In the genomic region with DNA sequence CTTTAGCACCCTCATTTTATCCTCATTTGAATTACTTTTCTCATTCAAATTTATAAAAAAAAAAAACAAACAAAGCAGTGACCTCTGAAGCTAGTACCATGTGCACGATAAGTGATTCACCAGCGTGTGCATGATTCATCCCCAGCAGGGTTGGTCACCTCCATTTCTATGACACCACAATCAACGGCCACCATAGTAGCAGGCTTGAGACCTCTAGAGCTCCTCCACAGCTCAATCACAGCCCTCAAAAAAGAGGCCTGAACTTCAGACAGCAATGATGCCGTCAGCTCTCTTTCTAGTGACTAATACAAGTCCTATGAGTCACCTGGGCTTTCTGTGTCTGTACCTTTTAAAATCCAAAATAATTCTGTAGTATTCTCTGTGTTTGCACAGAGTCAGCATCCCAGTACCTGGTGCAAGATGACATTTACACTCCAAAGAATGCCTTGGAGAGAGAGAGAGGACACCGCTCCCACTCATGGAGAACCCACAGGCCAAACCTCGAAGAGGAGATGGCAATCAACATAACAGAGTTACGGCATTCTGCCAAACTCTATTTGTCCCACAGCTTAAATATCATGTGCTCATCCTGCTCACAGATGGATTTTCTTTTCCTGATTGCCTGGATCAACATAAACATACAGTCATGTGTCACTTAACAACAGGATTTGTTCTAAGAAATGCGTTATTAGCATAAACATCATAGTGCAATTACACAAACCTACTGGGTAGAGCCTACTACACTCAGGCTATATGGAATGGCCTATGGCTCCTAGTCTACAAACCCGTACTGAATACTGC, we compare ENCODE assay signal across 10 cellular contexts. TPM values are rescaled to one million over a fixed set of nuclear protein-coding genes. Genes with fewer than 3 reads are reported as not detected.
DNase-seq lines count a peak whose midpoint lies in the region; ATAC-seq and TF ChIP-seq lines count a peak whose summit lies in the region.
"Had no signal": no experiment of that assay in that cellular context is flagged by ENCODE, and none has a peak within 500 bp of the region (broad histone marks: within the 10 kb centered on the region; RNA-seq: fewer than 3 reads in every experiment).

No MANE protein-coding gene starts in this region.

- peak; percentile 62 for DNase-seq in Panc1 (ENCODE audit: low read depth, low spot score)
- peak; percentile 19 for DNase-seq in mesendoderm
- DNase-seq in NCI-H82 treated with DMSO at 0.1 percent for 48 hours (lab: John Stamatoyannopoulos, UW; ENCODE audit: unreplicated experiment) = no peak
- no peak for DNase-seq in GOT3 (lab: John Stamatoyannopoulos, UW)
- no peak for DNase-seq in CD4-positive, alpha-beta memory T cell
- DNase-seq in NCI-H446 treated with DMSO at 0.1 percent for 48 hours (lab: John Stamatoyannopoulos, UW) = no peak
- DNase-seq: DND-41 had no signal

- H4K8ac ChIP-seq in mesendoderm (ENCODE audit: low read depth, low read length) = no peak overlapping the region

- H3K9ac ChIP-seq in mesendoderm (ENCODE audit: low read length) = no peak overlapping the region

- no CpG with 5 or more reads among the region's 9 CpGs for WGBS in mesendoderm (ENCODE audit: extremely low coverage, insufficient coverage, low lambda C conversion rate)

- H3K4me3 Mint-ChIP-seq in CD4-positive, alpha-beta memory T cell = no peak overlapping the region

- no peak for TF ChIP-seq CTCF in Panc1 (IDR thresholded peaks at IDR 0.05)

- no peak overlapping the region for H3K27ac ChIP-seq in Panc1 (ENCODE audit: low read length)
- H3K27ac ChIP-seq in mesendoderm (ENCODE audit: low read depth, low read length) = no peak overlapping the region
- H3K27ac ChIP-seq in CD4-positive, alpha-beta memory T cell (ENCODE audit: low read depth, low read length) = no peak overlapping the region
- H3K27ac ChIP-seq: neutrophil had no signal

- H3K9me3 Mint-ChIP-seq in CD4-positive, alpha-beta memory T cell = peaks cover 0 to 8% (median 2%) of the 10 kb centered on the region in 8 donors

- CTCF ChIA-PET in Panc1 (lab: Charles Lee) = interaction anchor here (0.6 kb wide), 1 partner anchor 166 kb away, joined by 4 read pairs; no protein-coding TSS in a partner anchor
- CTCF ChIA-PET in CD4-positive, alpha-beta memory T cell (lab: Charles Lee; ENCODE audit: partially characterized antibody) = no interaction called here

- no peak overlapping the region for H3K23ac ChIP-seq in mesendoderm (ENCODE audit: low read length)

- H3K4me1 ChIP-seq in Panc1 (ENCODE audit: control insufficient read depth, insufficient read depth, low read length) (no peaks in the 10 kb centered on the region), mesendoderm (ENCODE audit: control insufficient read depth, low read depth, low read length) (peaks cover 5% of the 10 kb centered on the region)
- no peaks in the 10 kb centered on the region for H3K4me1 ChIP-seq in CD4-positive, alpha-beta memory T cell (ENCODE audit: insufficient read depth, low read length)

- H3K36me3 Mint-ChIP-seq in CD4-positive, alpha-beta memory T cell = no peaks in the 10 kb centered on the region

- no peaks in the 10 kb centered on the region for H3K79me2 ChIP-seq in mesendoderm (ENCODE audit: control insufficient read depth, insufficient read depth, low read length)

- H3K27me3 Mint-ChIP-seq in CD4-positive, alpha-beta memory T cell = no peaks in the 10 kb centered on the region

- no peak overlapping the region for H3K27ac Mint-ChIP-seq in CD4-positive, alpha-beta memory T cell

- no peaks in the 10 kb centered on the region for H3K9me3 ChIP-seq in Panc1 (ENCODE audit: control insufficient read depth, insufficient read depth, low read depth, low read length)
- no peaks in the 10 kb centered on the region for H3K9me3 ChIP-seq in CD4-positive, alpha-beta memory T cell (ENCODE audit: control insufficient read depth in 1 of 2, low read length in 2 of 2)
- H3K9me3 ChIP-seq: neutrophil had no signal

- H3K27me3 ChIP-seq in Panc1 (ENCODE audit: control insufficient read depth, insufficient read depth, low read length) (no peaks in the 10 kb centered on the region), mesendoderm (ENCODE audit: insufficient read depth, low read length, poor library complexity) (no peaks in the 10 kb centered on the region)
- H3K27me3 ChIP-seq in CD4-positive, alpha-beta memory T cell (ENCODE audit: insufficient read depth, low read length) = no peaks in the 10 kb centered on the region
- H3K27me3 ChIP-seq: neutrophil had no signal

- POLR2A ChIA-PET in Panc1 (lab: Charles Lee) = no interaction called here
- POLR2A ChIA-PET in CD4-positive, alpha-beta memory T cell (lab: Charles Lee; ENCODE audit: partially characterized antibody) = no interaction called here

- no peak overlapping the region for H2AK5ac ChIP-seq in mesendoderm (ENCODE audit: low read length)

- H4K5ac ChIP-seq in mesendoderm (ENCODE audit: low read length) = no peak overlapping the region

- ATAC-seq in GM18858 (IDR thresholded peaks at IDR 0.05; ENCODE audit: unreplicated experiment) (peak; percentile 60), HG02623 (IDR thresholded peaks at IDR 0.05; ENCODE audit: unreplicated experiment) (peak; percentile 65), Panc1 (peak; percentile 70)

- H3K4me3 ChIP-seq in Panc1 (ENCODE audit: low read depth in 2 of 2, low read length in 2 of 2) = no peak overlapping the region
- H3K4me3 ChIP-seq in mesendoderm (ENCODE audit: low read length) = no peak overlapping the region
- no peak overlapping the region for H3K4me3 ChIP-seq in CD4-positive, alpha-beta memory T cell (ENCODE audit: low read length in 2 of 2)

- no peak overlapping the region for H3K18ac ChIP-seq in mesendoderm (ENCODE audit: low read length)

- no peaks in the 10 kb centered on the region for H3K79me1 ChIP-seq in mesendoderm (ENCODE audit: low read length)

- no peaks in the 10 kb centered on the region for H3K4me1 Mint-ChIP-seq in CD4-positive, alpha-beta memory T cell

- intact Hi-C loops in Panc1 (cut with micrococcal nuclease; ENCODE audit: unreplicated experiment) = no loop called here
- intact Hi-C loops in CD4-positive, alpha-beta memory T cell (cut with micrococcal nuclease) = no loop called here

- no peak overlapping the region for H3K56ac ChIP-seq in mesendoderm (ENCODE audit: low read length)

- H2BK15ac ChIP-seq in mesendoderm (replicated peaks; ENCODE audit: low read depth) = no peak overlapping the region

- in situ Hi-C loops in Panc1 (cut with HindIII; ENCODE audit: low pct_unique_long_range_greater_than_20kb, low sequenced_read_pairs) = no loop called here

- H2BK120ac ChIP-seq in mesendoderm (ENCODE audit: low read depth, low read length) = no peak overlapping the region

- no peak overlapping the region for H2BK5ac ChIP-seq in mesendoderm (ENCODE audit: low read length)

- no peaks in the 10 kb centered on the region for H3K36me3 ChIP-seq in Panc1 (ENCODE audit: control insufficient read depth, insufficient read depth, low read length)
- H3K36me3 ChIP-seq in mesendoderm (ENCODE audit: control insufficient read depth, insufficient read depth, low read length) = no peaks in the 10 kb centered on the region
- H3K36me3 ChIP-seq in CD4-positive, alpha-beta memory T cell (ENCODE audit: insufficient read depth, low read length) = no peaks in the 10 kb centered on the region
- H3K36me3 ChIP-seq: neutrophil had no signal

- H3K4me2 ChIP-seq in mesendoderm (ENCODE audit: low read length) = no peak overlapping the region

- no peak overlapping the region for H3K4ac ChIP-seq in mesendoderm (ENCODE audit: low read depth, low read length)

- no TSS peak for BruUV-seq in Panc1 (replicated peaks; lab: Mats Ljungman, UMichigan)

RNA-seq across cellular contexts. Expression of a gene that starts 58.7 kb away (rescaled TPM):
- total RNA-seq in Panc1 (2021; ENCODE audit: unreplicated experiment) = 0.87 TPM
- polyA plus RNA-seq in Panc1 (2012; ENCODE audit: insufficient read length) = 0.29 TPM
- 0.95 TPM for polyA plus RNA-seq in mesendoderm (2013, experiment 1 of 2)
- 0.95 TPM for polyA plus RNA-seq in mesendoderm (2013, experiment 2 of 2)
- under 1 TPM; 0.49 to 0.53 TPM for total RNA-seq in CD4-positive, alpha-beta memory T cell
- polyA plus RNA-seq in CD4-positive, alpha-beta memory T cell = not detected

Comparison
In these comparisons a context has a peak if more than half of its experiments do, and no peak if none do; other contexts are left out.
1. DNase-seq: peak in Panc1 (single experiment) and mesendoderm (single experiment); none in NCI-H82 treated with DMSO at 0.1 percent for 48 hours (single experiment), GOT3 (single experiment), CD4-positive, alpha-beta memory T cell (0 of 5) and NCI-H446 treated with DMSO at 0.1 percent for 48 hours (single experiment).
2. Peak in every context shown above with its lines, with median percentiles within 50 percentile points of each other: ATAC-seq.